1 cellular context compared by ENCODE assay signal in the genomic region with DNA sequence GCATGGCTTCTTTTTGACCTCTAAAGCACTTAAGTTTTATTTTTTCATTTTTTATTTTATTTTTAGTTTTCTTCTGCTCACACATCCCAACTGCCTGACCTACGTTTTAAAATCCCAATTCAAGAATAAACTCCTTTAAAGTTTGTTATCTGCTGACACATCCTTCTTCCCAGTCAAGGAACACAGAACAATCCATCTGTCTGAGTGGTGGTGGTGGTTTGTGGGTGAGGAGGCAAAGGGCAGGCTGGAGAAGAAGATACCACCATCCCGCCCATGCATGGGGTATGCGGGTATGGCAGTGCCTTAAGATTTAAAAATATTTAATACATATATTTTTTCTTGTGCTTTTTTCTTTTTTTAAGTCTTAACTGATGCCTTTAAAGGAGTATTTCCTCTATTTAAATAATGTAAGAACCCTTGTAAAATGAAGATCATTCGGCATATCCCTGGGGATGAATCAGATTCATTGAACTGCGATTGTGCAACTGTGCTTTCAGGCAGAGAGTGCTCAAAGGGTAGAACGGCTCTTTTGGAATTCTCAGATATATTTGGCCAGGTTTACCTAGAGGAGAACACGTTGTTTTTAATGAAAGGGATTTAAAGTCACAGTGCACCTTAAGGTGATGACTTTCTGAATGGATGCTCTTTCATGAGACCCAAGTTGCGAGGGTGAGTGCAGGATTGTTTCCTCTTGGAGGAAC.
TF ChIP-seq lines count a peak whose summit lies in the region.

No MANE protein-coding gene starts in this region.

TF ChIP-seq in K562, 482 proteins besides CTCF, POLR2A, EP300 and RAD21 (continued from another document):
- peak; percentile 71 for TF ChIP-seq ZNF316 (IDR thresholded peaks at IDR 0.05)
- TF ChIP-seq PCBP2 (IDR thresholded peaks at IDR 0.05; ENCODE audit: low read depth, low read length, poor library complexity, severe bottlenecking), result no peak
- TF ChIP-seq CCNT2 (IDR thresholded peaks at IDR 0.05; ENCODE audit: borderline replicate concordance, extremely low read depth, insufficient read length, low read depth, low read length), result no peak
- TF ChIP-seq CXXC5 (CRISPR knock-in tag; IDR thresholded peaks at IDR 0.05), result no peak
- no peak for TF ChIP-seq GTF2E2 (tag; IDR thresholded peaks at IDR 0.05)
- TF ChIP-seq, protein P1, sequence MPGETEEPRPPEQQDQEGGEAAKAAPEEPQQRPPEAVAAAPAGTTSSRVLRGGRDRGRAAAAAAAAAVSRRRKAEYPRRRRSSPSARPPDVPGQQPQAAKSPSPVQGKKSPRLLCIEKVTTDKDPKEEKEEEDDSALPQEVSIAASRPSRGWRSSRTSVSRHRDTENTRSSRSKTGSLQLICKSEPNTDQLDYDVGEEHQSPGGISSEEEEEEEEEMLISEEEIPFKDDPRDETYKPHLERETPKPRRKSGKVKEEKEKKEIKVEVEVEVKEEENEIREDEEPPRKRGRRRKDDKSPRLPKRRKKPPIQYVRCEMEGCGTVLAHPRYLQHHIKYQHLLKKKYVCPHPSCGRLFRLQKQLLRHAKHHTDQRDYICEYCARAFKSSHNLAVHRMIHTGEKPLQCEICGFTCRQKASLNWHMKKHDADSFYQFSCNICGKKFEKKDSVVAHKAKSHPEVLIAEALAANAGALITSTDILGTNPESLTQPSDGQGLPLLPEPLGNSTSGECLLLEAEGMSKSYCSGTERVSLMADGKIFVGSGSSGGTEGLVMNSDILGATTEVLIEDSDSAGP (CRISPR knock-in tag; IDR thresholded peaks at IDR 0.05), result peak; percentile 71
- TF ChIP-seq, protein P2, sequence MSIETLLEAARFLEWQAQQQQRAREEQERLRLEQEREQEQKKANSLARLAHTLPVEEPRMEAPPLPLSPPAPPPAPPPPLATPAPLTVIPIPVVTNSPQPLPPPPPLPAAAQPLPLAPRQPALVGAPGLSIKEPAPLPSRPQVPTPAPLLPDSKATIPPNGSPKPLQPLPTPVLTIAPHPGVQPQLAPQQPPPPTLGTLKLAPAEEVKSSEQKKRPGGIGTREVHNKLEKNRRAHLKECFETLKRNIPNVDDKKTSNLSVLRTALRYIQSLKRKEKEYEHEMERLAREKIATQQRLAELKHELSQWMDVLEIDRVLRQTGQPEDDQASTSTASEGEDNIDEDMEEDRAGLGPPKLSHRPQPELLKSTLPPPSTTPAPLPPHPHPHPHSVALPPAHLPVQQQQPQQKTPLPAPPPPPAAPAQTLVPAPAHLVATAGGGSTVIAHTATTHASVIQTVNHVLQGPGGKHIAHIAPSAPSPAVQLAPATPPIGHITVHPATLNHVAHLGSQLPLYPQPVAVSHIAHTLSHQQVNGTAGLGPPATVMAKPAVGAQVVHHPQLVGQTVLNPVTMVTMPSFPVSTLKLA (conservative IDR thresholded peaks at IDR 0.05), result no peak
- TF ChIP-seq MAFF (IDR thresholded peaks at IDR 0.05; ENCODE audit: low read length), result no peak
- TF ChIP-seq NELFE (IDR thresholded peaks at IDR 0.05; ENCODE audit: insufficient read depth, insufficient read length), result no peak
- no peak for TF ChIP-seq ZNF57 (CRISPR knock-in tag; IDR thresholded peaks at IDR 0.05)
- TF ChIP-seq IRF2 (CRISPR knock-in tag; IDR thresholded peaks at IDR 0.05), result no peak
- TF ChIP-seq, protein P3, sequence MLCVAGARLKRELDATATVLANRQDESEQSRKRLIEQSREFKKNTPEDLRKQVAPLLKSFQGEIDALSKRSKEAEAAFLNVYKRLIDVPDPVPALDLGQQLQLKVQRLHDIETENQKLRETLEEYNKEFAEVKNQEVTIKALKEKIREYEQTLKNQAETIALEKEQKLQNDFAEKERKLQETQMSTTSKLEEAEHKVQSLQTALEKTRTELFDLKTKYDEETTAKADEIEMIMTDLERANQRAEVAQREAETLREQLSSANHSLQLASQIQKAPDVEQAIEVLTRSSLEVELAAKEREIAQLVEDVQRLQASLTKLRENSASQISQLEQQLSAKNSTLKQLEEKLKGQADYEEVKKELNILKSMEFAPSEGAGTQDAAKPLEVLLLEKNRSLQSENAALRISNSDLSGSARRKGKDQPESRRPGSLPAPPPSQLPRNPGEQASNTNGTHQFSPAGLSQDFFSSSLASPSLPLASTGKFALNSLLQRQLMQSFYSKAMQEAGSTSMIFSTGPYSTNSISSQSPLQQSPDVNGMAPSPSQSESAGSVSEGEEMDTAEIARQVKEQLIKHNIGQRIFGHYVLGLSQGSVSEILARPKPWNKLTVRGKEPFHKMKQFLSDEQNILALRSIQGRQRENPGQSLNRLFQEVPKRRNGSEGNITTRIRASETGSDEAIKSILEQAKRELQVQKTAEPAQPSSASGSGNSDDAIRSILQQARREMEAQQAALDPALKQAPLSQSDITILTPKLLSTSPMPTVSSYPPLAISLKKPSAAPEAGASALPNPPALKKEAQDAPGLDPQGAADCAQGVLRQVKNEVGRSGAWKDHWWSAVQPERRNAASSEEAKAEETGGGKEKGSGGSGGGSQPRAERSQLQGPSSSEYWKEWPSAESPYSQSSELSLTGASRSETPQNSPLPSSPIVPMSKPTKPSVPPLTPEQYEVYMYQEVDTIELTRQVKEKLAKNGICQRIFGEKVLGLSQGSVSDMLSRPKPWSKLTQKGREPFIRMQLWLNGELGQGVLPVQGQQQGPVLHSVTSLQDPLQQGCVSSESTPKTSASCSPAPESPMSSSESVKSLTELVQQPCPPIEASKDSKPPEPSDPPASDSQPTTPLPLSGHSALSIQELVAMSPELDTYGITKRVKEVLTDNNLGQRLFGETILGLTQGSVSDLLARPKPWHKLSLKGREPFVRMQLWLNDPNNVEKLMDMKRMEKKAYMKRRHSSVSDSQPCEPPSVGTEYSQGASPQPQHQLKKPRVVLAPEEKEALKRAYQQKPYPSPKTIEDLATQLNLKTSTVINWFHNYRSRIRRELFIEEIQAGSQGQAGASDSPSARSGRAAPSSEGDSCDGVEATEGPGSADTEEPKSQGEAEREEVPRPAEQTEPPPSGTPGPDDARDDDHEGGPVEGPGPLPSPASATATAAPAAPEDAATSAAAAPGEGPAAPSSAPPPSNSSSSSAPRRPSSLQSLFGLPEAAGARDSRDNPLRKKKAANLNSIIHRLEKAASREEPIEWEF (CRISPR knock-in tag; IDR thresholded peaks at IDR 0.05), result no peak
- no peak for TF ChIP-seq NBN (IDR thresholded peaks at IDR 0.05; ENCODE audit: low read depth)
- TF ChIP-seq, protein P4, sequence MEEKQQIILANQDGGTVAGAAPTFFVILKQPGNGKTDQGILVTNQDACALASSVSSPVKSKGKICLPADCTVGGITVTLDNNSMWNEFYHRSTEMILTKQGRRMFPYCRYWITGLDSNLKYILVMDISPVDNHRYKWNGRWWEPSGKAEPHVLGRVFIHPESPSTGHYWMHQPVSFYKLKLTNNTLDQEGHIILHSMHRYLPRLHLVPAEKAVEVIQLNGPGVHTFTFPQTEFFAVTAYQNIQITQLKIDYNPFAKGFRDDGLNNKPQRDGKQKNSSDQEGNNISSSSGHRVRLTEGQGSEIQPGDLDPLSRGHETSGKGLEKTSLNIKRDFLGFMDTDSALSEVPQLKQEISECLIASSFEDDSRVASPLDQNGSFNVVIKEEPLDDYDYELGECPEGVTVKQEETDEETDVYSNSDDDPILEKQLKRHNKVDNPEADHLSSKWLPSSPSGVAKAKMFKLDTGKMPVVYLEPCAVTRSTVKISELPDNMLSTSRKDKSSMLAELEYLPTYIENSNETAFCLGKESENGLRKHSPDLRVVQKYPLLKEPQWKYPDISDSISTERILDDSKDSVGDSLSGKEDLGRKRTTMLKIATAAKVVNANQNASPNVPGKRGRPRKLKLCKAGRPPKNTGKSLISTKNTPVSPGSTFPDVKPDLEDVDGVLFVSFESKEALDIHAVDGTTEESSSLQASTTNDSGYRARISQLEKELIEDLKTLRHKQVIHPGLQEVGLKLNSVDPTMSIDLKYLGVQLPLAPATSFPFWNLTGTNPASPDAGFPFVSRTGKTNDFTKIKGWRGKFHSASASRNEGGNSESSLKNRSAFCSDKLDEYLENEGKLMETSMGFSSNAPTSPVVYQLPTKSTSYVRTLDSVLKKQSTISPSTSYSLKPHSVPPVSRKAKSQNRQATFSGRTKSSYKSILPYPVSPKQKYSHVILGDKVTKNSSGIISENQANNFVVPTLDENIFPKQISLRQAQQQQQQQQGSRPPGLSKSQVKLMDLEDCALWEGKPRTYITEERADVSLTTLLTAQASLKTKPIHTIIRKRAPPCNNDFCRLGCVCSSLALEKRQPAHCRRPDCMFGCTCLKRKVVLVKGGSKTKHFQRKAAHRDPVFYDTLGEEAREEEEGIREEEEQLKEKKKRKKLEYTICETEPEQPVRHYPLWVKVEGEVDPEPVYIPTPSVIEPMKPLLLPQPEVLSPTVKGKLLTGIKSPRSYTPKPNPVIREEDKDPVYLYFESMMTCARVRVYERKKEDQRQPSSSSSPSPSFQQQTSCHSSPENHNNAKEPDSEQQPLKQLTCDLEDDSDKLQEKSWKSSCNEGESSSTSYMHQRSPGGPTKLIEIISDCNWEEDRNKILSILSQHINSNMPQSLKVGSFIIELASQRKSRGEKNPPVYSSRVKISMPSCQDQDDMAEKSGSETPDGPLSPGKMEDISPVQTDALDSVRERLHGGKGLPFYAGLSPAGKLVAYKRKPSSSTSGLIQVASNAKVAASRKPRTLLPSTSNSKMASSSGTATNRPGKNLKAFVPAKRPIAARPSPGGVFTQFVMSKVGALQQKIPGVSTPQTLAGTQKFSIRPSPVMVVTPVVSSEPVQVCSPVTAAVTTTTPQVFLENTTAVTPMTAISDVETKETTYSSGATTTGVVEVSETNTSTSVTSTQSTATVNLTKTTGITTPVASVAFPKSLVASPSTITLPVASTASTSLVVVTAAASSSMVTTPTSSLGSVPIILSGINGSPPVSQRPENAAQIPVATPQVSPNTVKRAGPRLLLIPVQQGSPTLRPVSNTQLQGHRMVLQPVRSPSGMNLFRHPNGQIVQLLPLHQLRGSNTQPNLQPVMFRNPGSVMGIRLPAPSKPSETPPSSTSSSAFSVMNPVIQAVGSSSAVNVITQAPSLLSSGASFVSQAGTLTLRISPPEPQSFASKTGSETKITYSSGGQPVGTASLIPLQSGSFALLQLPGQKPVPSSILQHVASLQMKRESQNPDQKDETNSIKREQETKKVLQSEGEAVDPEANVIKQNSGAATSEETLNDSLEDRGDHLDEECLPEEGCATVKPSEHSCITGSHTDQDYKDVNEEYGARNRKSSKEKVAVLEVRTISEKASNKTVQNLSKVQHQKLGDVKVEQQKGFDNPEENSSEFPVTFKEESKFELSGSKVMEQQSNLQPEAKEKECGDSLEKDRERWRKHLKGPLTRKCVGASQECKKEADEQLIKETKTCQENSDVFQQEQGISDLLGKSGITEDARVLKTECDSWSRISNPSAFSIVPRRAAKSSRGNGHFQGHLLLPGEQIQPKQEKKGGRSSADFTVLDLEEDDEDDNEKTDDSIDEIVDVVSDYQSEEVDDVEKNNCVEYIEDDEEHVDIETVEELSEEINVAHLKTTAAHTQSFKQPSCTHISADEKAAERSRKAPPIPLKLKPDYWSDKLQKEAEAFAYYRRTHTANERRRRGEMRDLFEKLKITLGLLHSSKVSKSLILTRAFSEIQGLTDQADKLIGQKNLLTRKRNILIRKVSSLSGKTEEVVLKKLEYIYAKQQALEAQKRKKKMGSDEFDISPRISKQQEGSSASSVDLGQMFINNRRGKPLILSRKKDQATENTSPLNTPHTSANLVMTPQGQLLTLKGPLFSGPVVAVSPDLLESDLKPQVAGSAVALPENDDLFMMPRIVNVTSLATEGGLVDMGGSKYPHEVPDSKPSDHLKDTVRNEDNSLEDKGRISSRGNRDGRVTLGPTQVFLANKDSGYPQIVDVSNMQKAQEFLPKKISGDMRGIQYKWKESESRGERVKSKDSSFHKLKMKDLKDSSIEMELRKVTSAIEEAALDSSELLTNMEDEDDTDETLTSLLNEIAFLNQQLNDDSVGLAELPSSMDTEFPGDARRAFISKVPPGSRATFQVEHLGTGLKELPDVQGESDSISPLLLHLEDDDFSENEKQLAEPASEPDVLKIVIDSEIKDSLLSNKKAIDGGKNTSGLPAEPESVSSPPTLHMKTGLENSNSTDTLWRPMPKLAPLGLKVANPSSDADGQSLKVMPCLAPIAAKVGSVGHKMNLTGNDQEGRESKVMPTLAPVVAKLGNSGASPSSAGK (IDR thresholded peaks at IDR 0.05), result no peak
- TF ChIP-seq, protein P5, sequence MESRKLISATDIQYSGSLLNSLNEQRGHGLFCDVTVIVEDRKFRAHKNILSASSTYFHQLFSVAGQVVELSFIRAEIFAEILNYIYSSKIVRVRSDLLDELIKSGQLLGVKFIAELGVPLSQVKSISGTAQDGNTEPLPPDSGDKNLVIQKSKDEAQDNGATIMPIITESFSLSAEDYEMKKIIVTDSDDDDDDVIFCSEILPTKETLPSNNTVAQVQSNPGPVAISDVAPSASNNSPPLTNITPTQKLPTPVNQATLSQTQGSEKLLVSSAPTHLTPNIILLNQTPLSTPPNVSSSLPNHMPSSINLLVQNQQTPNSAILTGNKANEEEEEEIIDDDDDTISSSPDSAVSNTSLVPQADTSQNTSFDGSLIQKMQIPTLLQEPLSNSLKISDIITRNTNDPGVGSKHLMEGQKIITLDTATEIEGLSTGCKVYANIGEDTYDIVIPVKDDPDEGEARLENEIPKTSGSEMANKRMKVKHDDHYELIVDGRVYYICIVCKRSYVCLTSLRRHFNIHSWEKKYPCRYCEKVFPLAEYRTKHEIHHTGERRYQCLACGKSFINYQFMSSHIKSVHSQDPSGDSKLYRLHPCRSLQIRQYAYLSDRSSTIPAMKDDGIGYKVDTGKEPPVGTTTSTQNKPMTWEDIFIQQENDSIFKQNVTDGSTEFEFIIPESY (CRISPR knock-in tag; IDR thresholded peaks at IDR 0.05), result no peak
- TF ChIP-seq ZNF347 (CRISPR knock-in tag; IDR thresholded peaks at IDR 0.05; ENCODE audit: low read depth), result no peak
- TF ChIP-seq, protein P6, sequence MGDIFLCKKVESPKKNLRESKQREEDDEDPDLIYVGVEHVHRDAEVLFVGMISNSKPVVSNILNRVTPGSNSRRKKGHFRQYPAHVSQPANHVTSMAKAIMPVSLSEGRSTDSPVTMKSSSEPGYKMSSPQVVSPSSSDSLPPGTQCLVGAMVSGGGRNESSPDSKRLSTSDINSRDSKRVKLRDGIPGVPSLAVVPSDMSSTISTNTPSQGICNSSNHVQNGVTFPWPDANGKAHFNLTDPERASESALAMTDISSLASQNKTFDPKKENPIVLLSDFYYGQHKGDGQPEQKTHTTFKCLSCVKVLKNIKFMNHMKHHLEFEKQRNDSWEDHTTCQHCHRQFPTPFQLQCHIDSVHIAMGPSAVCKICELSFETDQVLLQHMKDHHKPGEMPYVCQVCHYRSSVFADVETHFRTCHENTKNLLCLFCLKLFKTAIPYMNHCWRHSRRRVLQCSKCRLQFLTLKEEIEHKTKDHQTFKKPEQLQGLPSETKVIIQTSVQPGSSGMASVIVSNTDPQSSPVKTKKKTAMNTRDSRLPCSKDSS (IDR thresholded peaks at IDR 0.05; ENCODE audit: low read depth, partially characterized antibody), result no peak
- no peak for TF ChIP-seq GABPA (tag; conservative IDR thresholded peaks at IDR 0.05; ENCODE audit: low read depth)
- no peak for TF ChIP-seq KAT7 (CRISPR knock-in tag; IDR thresholded peaks at IDR 0.05; ENCODE audit: borderline replicate concordance)
- TF ChIP-seq, protein P7, sequence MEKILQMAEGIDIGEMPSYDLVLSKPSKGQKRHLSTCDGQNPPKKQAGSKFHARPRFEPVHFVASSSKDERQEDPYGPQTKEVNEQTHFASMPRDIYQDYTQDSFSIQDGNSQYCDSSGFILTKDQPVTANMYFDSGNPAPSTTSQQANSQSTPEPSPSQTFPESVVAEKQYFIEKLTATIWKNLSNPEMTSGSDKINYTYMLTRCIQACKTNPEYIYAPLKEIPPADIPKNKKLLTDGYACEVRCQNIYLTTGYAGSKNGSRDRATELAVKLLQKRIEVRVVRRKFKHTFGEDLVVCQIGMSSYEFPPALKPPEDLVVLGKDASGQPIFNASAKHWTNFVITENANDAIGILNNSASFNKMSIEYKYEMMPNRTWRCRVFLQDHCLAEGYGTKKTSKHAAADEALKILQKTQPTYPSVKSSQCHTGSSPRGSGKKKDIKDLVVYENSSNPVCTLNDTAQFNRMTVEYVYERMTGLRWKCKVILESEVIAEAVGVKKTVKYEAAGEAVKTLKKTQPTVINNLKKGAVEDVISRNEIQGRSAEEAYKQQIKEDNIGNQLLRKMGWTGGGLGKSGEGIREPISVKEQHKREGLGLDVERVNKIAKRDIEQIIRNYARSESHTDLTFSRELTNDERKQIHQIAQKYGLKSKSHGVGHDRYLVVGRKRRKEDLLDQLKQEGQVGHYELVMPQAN (IDR thresholded peaks at IDR 0.05; ENCODE audit: borderline replicate concordance), result no peak
